ENCODE assay signal across 12 cellular contexts in the genomic region with DNA sequence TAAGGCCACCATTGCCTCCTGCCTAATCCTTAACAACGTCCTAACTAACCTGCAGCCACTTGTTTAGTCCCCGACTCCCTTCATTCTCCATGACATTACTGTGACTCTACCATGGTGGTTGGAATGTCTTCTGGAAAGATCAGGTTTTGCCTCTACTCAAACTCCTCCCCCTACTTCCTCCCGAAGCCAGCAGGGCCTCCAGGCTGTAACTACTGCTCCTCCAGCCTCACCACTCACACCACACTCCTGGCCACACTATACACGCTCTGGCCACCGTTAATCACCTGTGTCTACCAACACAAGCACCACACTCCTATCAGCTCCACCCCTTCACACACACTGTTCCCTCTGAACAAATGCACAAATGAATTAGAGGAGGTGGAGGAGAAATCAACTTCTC.
DNase-seq lines count a peak whose midpoint lies in the region; ATAC-seq and TF ChIP-seq lines count a peak whose summit lies in the region.
"Had no signal": no experiment of that assay in that cellular context is flagged by ENCODE, and none has a peak within 500 bp of the region (broad histone marks: within the 10 kb centered on the region; RNA-seq: fewer than 3 reads in every experiment).

No MANE protein-coding gene starts in this region.

- H3K4me3 ChIP-seq in tibial nerve, result no peak overlapping the region

- WGBS in tibial nerve, 2 donors, result 71 to 78% methylated on average over 5 of the region's 5 CpGs

- H3K27ac Mint-ChIP-seq in CD14-positive monocyte, result peak overlapping the region in 5 of 7 donors; percentile 44 to 87 (median 72)
- H3K27ac Mint-ChIP-seq in dendritic cell treated with granulocyte-macrophage colony-stimulating factor and Interleukin-4, amounts not matched to agents 40 ng/mL and 50 ng/mL, for 4 days, result peak overlapping the region; percentile 24
- peak overlapping the region; percentile 37 for H3K27ac Mint-ChIP-seq in nephron progenitor cell
- H3K27ac Mint-ChIP-seq: activated naive CD4-positive, alpha-beta T cell treated with anti-CD3 and anti-CD28 coated beads, Interleukin-2, amount 50 U/mL, for 24 hours had no signal

- H3K36me3 ChIP-seq in tibial nerve, result no peaks in the 10 kb centered on the region

- TF ChIP-seq CTCF in CD14-positive monocyte (IDR thresholded peaks at IDR 0.05) (no peak), nephron progenitor cell (IDR thresholded peaks at IDR 0.05) (no peak), tibial nerve (IDR thresholded peaks at IDR 0.05) (no peak)

- peak overlapping the region in 2 of 4 donors; percentile 67 to 69 for H3K27ac ChIP-seq in tibial nerve
- H3K27ac ChIP-seq: RWPE1 had no signal

- H3K4me3 Mint-ChIP-seq in CD14-positive monocyte, result peak overlapping the region in 1 of 2 donors; percentile 53
- H3K4me3 Mint-ChIP-seq in dendritic cell treated with granulocyte-macrophage colony-stimulating factor and Interleukin-4, amounts not matched to agents 40 ng/mL and 50 ng/mL, for 4 days, result no peak overlapping the region
- no peak overlapping the region for H3K4me3 Mint-ChIP-seq in nephron progenitor cell
- H3K4me3 Mint-ChIP-seq: activated naive CD4-positive, alpha-beta T cell treated with anti-CD3 and anti-CD28 coated beads, Interleukin-2, amount 50 U/mL, for 24 hours; CD4-positive, CD25-positive, alpha-beta regulatory T cell had no signal

- H3K36me3 Mint-ChIP-seq in CD14-positive monocyte (peaks cover 50 to 67% of the 10 kb centered on the region in 2 donors), nephron progenitor cell (ENCODE audit: low read depth) (peaks cover 14% of the 10 kb centered on the region)
- H3K36me3 Mint-ChIP-seq in dendritic cell treated with granulocyte-macrophage colony-stimulating factor and Interleukin-4, amounts not matched to agents 40 ng/mL and 50 ng/mL, for 4 days (ENCODE audit: low read depth), result peaks cover 52% of the 10 kb centered on the region

- H3K27me3 ChIP-seq in tibial nerve, result no peaks in the 10 kb centered on the region

- no peak for DNase-seq in CD14-positive monocyte (ENCODE audit: low spot score)
- DNase-seq in Kasumi-1 (lab: John Stamatoyannopoulos, UW), result peak; percentile 21
- no peak for DNase-seq in nephron progenitor cell
- no peak for DNase-seq in NCI-H345 treated with DMSO at 0.1 percent for 48 hours (lab: John Stamatoyannopoulos, UW; ENCODE audit: unreplicated experiment)
- no peak for DNase-seq in NCI-H446 (lab: John Stamatoyannopoulos, UW)
- DNase-seq in tibial nerve (ENCODE audit: low spot score in 2 of 2), result no peak
- DNase-seq: activated CD4-positive, CD25-positive, alpha-beta regulatory T cell treated with anti-CD3 and anti-CD28 coated beads, Interleukin-2, amount 50 U/mL, for 72 hours; CD4-positive, CD25-positive, alpha-beta regulatory T cell had no signal

- peaks cover 0 to 3% (median 2%) of the 10 kb centered on the region in 3 donors for H3K27me3 Mint-ChIP-seq in CD14-positive monocyte (ENCODE audit: low read depth in 3 of 3)
- H3K27me3 Mint-ChIP-seq in dendritic cell treated with granulocyte-macrophage colony-stimulating factor and Interleukin-4, amounts not matched to agents 40 ng/mL and 50 ng/mL, for 4 days, result no peaks in the 10 kb centered on the region
- no peaks in the 10 kb centered on the region for H3K27me3 Mint-ChIP-seq in nephron progenitor cell (ENCODE audit: low read depth, poor library complexity)
- H3K27me3 Mint-ChIP-seq: activated naive CD4-positive, alpha-beta T cell treated with anti-CD3 and anti-CD28 coated beads, Interleukin-2, amount 50 U/mL, for 24 hours; CD4-positive, CD25-positive, alpha-beta regulatory T cell had no signal

- ATAC-seq in GM21737 (IDR thresholded peaks at IDR 0.05; ENCODE audit: unreplicated experiment), result no peak

- H3K9me3 Mint-ChIP-seq in CD14-positive monocyte, result no peaks in the 10 kb centered on the region
- H3K9me3 Mint-ChIP-seq in dendritic cell treated with granulocyte-macrophage colony-stimulating factor and Interleukin-4, amounts not matched to agents 40 ng/mL and 50 ng/mL, for 4 days, result no peaks in the 10 kb centered on the region
- H3K9me3 Mint-ChIP-seq in nephron progenitor cell, result no peaks in the 10 kb centered on the region
- H3K9me3 Mint-ChIP-seq: activated naive CD4-positive, alpha-beta T cell treated with anti-CD3 and anti-CD28 coated beads, Interleukin-2, amount 50 U/mL, for 24 hours; CD4-positive, CD25-positive, alpha-beta regulatory T cell had no signal

- H3K4me1 ChIP-seq in tibial nerve, result peaks cover 0 to 87% (median 33%) of the 10 kb centered on the region in 4 donors

- TF ChIP-seq POLR2A in tibial nerve (IDR thresholded peaks at IDR 0.05), result no peak

- H3K4me1 Mint-ChIP-seq in CD14-positive monocyte, result peaks cover 34% of the 10 kb centered on the region
- peaks cover 52% of the 10 kb centered on the region for H3K4me1 Mint-ChIP-seq in dendritic cell treated with granulocyte-macrophage colony-stimulating factor and Interleukin-4, amounts not matched to agents 40 ng/mL and 50 ng/mL, for 4 days (ENCODE audit: low read depth)
- peaks cover 53% of the 10 kb centered on the region for H3K4me1 Mint-ChIP-seq in nephron progenitor cell

- TF ChIP-seq EP300 in tibial nerve (IDR thresholded peaks at IDR 0.05), result no peak

- intact Hi-C loops in CD14-positive monocyte (cut with micrococcal nuclease), result no loop called here
- intact Hi-C loops in dendritic cell treated with granulocyte-macrophage colony-stimulating factor and Interleukin-4, amounts not matched to agents 40 ng/mL and 50 ng/mL, for 4 days (cut with micrococcal nuclease), result no loop called here

- H3K9me3 ChIP-seq in tibial nerve, result no peaks in the 10 kb centered on the region

Comparison
In these comparisons a context has a peak if more than half of its experiments do, and no peak if none do; other contexts are left out.
1. DNase-seq: peak in Kasumi-1 (2 of 2); none in CD14-positive monocyte (single experiment), nephron progenitor cell (single experiment), NCI-H345 treated with DMSO at 0.1 percent for 48 hours (single experiment), NCI-H446 (0 of 2) and tibial nerve (0 of 2).
2. Peak in every context shown above with its lines, with median percentiles within 50 percentile points of each other: H3K27ac Mint-ChIP-seq.